Comparison of ENCODE assay signal across 18 cellular contexts in the genomic region with DNA sequence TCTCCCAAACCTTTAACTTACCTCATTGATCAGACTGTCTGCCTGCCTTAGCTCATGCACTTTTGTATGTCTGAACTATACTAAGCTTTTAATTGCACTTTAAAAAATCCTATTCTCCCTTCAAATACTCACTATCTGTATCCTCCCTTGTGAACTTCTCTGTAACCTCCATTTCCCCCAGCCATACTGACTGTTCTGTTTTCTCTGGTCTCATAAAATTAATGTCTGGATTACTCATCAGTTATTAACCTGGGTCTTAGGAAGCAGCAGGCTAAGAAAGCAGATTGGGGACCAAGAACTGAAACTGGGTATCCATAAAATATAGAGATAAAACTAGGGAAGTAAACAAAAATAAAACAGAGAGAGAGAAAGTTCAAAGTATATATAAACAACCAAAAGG.
"Had no signal": no experiment of that assay in that cellular context is flagged by ENCODE, and none has a peak within 500 bp of the region (broad histone marks: within the 10 kb centered on the region; RNA-seq: fewer than 3 reads in every experiment).

No MANE protein-coding gene starts in this region.

- H3K36me3 ChIP-seq: esophagus muscularis mucosa, gastroesophageal sphincter, heart left ventricle, left lung, lower lobe of right lung had no signal

- H3K27me3 ChIP-seq: dorsolateral prefrontal cortex, esophagus muscularis mucosa, foreskin keratinocyte, gastroesophageal sphincter, heart left ventricle, left lung had no signal

- H3K27ac ChIP-seq: coronary artery, dorsolateral prefrontal cortex, esophagus muscularis mucosa, foreskin keratinocyte, gastroesophageal sphincter, heart left ventricle, left lung, lower lobe of right lung had no signal

- H3K4me3 ChIP-seq: coronary artery, dorsolateral prefrontal cortex, esophagus muscularis mucosa, gastroesophageal sphincter, heart left ventricle, left lung, lower lobe of right lung had no signal

- H3K4me1 ChIP-seq: esophagus muscularis mucosa, foreskin keratinocyte, gastroesophageal sphincter, heart left ventricle, left lung, lower lobe of right lung had no signal

- ATAC-seq: effector memory CD8-positive, alpha-beta T cell; foreskin keratinocyte; gastroesophageal sphincter; heart left ventricle; left cardiac atrium; left lung; left ventricle myocardium superior; lower lobe of right lung; naive thymus-derived CD4-positive, alpha-beta T cell had no signal

- H3K9me3 ChIP-seq: esophagus muscularis mucosa, gastroesophageal sphincter, heart left ventricle, left lung, lower lobe of right lung had no signal

- DNase-seq: dermis blood vessel endothelial cell; dorsolateral prefrontal cortex; effector CD4-positive, alpha-beta T cell; effector memory CD8-positive, alpha-beta T cell; endodermal cell; foreskin keratinocyte; heart left ventricle; hippocampal formation; left cardiac atrium; left lung; left ventricle myocardium superior; lower lobe of right lung; mesenchymal stem cell; midbrain; naive thymus-derived CD4-positive, alpha-beta T cell had no signal
